In the genomic region with DNA sequence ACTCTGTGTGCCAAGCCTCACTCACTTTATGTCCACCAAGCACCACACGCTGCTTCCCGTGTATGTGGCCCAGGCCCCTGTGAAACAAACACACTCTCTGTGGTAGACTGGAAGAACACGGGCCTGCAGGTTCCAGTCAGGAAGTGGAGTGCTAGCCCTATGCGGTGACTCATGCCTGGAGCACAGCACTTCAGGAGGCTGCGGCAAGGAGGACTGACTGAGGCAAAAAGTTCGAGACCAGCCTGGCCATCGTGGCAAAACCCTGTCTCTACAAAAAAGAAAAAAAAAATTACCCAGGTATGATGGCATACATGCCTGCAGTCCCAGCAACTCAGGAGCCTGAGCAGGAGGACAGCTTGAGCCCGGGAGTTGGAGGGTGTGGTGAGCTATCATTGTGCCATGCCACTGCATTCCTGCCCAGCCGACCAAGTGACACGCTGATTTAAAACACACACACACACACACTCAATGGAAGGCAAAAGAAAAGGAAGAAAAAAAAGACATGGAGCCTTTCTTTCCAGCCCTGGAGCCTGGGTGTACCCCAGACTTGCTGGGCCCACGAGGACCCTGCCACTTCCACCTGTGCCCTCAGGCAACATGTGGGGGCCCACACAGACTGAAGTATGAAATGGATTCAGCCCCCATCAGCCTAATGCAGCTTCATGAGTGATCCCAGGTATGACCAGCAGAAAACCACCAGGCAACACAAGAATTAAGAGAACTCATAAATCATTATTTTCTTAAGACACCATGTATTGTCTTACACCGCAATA, we compare ENCODE assay signal across 1 cellular context.
TF ChIP-seq lines count a peak whose summit lies in the region.

No MANE protein-coding gene starts in this region.

TF ChIP-seq in K562, 482 proteins besides CTCF, POLR2A, EP300 and RAD21 (continued from another document and continues in another):
- no peak for TF ChIP-seq PBX2 (CRISPR knock-in tag; IDR thresholded peaks at IDR 0.05; ENCODE audit: low read depth)
- TF ChIP-seq PBX2 (tag; conservative IDR thresholded peaks at IDR 0.05; ENCODE audit: low read depth), result peak; percentile 35; the same call in 1 of the 2 replicates
- TF ChIP-seq JUND (IDR thresholded peaks at IDR 0.05; ENCODE audit: borderline replicate concordance, low read depth, low read length), result peak; percentile 92
- TF ChIP-seq JUND (tag; IDR thresholded peaks at IDR 0.05; ENCODE audit: borderline replicate concordance, low read depth, low read length), result peak; percentile 85; the same call in 2 of the 3 replicates
- TF ChIP-seq ZNF263 (CRISPR knock-in tag; IDR thresholded peaks at IDR 0.05; ENCODE audit: borderline replicate concordance), result peak; percentile 98
- TF ChIP-seq ERF (CRISPR knock-in tag; IDR thresholded peaks at IDR 0.05), result no peak
- TF ChIP-seq ZNF444 (CRISPR knock-in tag; IDR thresholded peaks at IDR 0.05), result no peak
- peak; percentile 75; the same call in 1 of the 2 replicates for TF ChIP-seq JUN (IDR thresholded peaks at IDR 0.05; ENCODE audit: borderline replicate concordance, low read depth, low read length)
- no peak for TF ChIP-seq JUN (CRISPR knock-in tag; IDR thresholded peaks at IDR 0.05; ENCODE audit: borderline replicate concordance)
- no peak for TF ChIP-seq ZNF586 (CRISPR knock-in tag; conservative IDR thresholded peaks at IDR 0.05)
- TF ChIP-seq FUS (optimal IDR thresholded peaks at IDR 0.05; ENCODE audit: low read depth, low read length), result no peak
- TF ChIP-seq ZNF324 (CRISPR knock-in tag; IDR thresholded peaks at IDR 0.05), result no peak
- no peak for TF ChIP-seq ZNF79 (CRISPR knock-in tag; IDR thresholded peaks at IDR 0.05; ENCODE audit: low read depth)
- no peak for TF ChIP-seq HOMEZ (CRISPR knock-in tag; IDR thresholded peaks at IDR 0.05)
- no peak for TF ChIP-seq DNMT1 (IDR thresholded peaks at IDR 0.05)
- TF ChIP-seq, protein P1, sequence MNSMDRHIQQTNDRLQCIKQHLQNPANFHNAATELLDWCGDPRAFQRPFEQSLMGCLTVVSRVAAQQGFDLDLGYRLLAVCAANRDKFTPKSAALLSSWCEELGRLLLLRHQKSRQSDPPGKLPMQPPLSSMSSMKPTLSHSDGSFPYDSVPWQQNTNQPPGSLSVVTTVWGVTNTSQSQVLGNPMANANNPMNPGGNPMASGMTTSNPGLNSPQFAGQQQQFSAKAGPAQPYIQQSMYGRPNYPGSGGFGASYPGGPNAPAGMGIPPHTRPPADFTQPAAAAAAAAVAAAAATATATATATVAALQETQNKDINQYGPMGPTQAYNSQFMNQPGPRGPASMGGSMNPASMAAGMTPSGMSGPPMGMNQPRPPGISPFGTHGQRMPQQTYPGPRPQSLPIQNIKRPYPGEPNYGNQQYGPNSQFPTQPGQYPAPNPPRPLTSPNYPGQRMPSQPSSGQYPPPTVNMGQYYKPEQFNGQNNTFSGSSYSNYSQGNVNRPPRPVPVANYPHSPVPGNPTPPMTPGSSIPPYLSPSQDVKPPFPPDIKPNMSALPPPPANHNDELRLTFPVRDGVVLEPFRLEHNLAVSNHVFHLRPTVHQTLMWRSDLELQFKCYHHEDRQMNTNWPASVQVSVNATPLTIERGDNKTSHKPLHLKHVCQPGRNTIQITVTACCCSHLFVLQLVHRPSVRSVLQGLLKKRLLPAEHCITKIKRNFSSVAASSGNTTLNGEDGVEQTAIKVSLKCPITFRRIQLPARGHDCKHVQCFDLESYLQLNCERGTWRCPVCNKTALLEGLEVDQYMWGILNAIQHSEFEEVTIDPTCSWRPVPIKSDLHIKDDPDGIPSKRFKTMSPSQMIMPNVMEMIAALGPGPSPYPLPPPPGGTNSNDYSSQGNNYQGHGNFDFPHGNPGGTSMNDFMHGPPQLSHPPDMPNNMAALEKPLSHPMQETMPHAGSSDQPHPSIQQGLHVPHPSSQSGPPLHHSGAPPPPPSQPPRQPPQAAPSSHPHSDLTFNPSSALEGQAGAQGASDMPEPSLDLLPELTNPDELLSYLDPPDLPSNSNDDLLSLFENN (IDR thresholded peaks at IDR 0.05; ENCODE audit: low read depth in 2 of 2, low read length in 2 of 2), result no peak
- TF ChIP-seq CEBPG (CRISPR knock-in tag; IDR thresholded peaks at IDR 0.05), result no peak
- TF ChIP-seq CEBPG (tag; conservative IDR thresholded peaks at IDR 0.05 in 1 of 2, IDR thresholded peaks at IDR 0.05 in 1 of 2), result no peak
- TF ChIP-seq, protein P2, sequence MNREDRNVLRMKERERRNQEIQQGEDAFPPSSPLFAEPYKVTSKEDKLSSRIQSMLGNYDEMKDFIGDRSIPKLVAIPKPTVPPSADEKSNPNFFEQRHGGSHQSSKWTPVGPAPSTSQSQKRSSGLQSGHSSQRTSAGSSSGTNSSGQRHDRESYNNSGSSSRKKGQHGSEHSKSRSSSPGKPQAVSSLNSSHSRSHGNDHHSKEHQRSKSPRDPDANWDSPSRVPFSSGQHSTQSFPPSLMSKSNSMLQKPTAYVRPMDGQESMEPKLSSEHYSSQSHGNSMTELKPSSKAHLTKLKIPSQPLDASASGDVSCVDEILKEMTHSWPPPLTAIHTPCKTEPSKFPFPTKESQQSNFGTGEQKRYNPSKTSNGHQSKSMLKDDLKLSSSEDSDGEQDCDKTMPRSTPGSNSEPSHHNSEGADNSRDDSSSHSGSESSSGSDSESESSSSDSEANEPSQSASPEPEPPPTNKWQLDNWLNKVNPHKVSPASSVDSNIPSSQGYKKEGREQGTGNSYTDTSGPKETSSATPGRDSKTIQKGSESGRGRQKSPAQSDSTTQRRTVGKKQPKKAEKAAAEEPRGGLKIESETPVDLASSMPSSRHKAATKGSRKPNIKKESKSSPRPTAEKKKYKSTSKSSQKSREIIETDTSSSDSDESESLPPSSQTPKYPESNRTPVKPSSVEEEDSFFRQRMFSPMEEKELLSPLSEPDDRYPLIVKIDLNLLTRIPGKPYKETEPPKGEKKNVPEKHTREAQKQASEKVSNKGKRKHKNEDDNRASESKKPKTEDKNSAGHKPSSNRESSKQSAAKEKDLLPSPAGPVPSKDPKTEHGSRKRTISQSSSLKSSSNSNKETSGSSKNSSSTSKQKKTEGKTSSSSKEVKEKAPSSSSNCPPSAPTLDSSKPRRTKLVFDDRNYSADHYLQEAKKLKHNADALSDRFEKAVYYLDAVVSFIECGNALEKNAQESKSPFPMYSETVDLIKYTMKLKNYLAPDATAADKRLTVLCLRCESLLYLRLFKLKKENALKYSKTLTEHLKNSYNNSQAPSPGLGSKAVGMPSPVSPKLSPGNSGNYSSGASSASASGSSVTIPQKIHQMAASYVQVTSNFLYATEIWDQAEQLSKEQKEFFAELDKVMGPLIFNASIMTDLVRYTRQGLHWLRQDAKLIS (CRISPR knock-in tag; IDR thresholded peaks at IDR 0.05), result no peak
- TF ChIP-seq SNIP1 (IDR thresholded peaks at IDR 0.05; ENCODE audit: low read depth), result no peak
- peak; percentile 38; the same call in 1 of the 2 replicates for TF ChIP-seq TFAP4 (CRISPR knock-in tag; IDR thresholded peaks at IDR 0.05; ENCODE audit: borderline replicate concordance)
- no peak for TF ChIP-seq RB1 (IDR thresholded peaks at IDR 0.05; ENCODE audit: low read depth)
- TF ChIP-seq ARID1B (IDR thresholded peaks at IDR 0.05), result no peak; the same call in 1 of the 2 replicates
- no peak for TF ChIP-seq PHTF2 (CRISPR knock-in tag; IDR thresholded peaks at IDR 0.05)
- TF ChIP-seq NCOR1 (IDR thresholded peaks at IDR 0.05), result no peak
- TF ChIP-seq ZNF75A (CRISPR knock-in tag; IDR thresholded peaks at IDR 0.05), result no peak
- TF ChIP-seq, protein P3, sequence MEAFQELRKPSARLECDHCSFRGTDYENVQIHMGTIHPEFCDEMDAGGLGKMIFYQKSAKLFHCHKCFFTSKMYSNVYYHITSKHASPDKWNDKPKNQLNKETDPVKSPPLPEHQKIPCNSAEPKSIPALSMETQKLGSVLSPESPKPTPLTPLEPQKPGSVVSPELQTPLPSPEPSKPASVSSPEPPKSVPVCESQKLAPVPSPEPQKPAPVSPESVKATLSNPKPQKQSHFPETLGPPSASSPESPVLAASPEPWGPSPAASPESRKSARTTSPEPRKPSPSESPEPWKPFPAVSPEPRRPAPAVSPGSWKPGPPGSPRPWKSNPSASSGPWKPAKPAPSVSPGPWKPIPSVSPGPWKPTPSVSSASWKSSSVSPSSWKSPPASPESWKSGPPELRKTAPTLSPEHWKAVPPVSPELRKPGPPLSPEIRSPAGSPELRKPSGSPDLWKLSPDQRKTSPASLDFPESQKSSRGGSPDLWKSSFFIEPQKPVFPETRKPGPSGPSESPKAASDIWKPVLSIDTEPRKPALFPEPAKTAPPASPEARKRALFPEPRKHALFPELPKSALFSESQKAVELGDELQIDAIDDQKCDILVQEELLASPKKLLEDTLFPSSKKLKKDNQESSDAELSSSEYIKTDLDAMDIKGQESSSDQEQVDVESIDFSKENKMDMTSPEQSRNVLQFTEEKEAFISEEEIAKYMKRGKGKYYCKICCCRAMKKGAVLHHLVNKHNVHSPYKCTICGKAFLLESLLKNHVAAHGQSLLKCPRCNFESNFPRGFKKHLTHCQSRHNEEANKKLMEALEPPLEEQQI (IDR thresholded peaks at IDR 0.05), result no peak
- TF ChIP-seq ATF3 (IDR thresholded peaks at IDR 0.05), result peak; percentile 79
- no peak for TF ChIP-seq ATF3 (CRISPR knock-in tag; conservative IDR thresholded peaks at IDR 0.05)
- no peak for TF ChIP-seq ZNF24 (IDR thresholded peaks at IDR 0.05)
- TF ChIP-seq TOE1 (IDR thresholded peaks at IDR 0.05; ENCODE audit: borderline replicate concordance), result no peak
- no peak for TF ChIP-seq TOE1 (CRISPR knock-in tag; IDR thresholded peaks at IDR 0.05; ENCODE audit: borderline replicate concordance, low read depth)
- TF ChIP-seq, protein P4, sequence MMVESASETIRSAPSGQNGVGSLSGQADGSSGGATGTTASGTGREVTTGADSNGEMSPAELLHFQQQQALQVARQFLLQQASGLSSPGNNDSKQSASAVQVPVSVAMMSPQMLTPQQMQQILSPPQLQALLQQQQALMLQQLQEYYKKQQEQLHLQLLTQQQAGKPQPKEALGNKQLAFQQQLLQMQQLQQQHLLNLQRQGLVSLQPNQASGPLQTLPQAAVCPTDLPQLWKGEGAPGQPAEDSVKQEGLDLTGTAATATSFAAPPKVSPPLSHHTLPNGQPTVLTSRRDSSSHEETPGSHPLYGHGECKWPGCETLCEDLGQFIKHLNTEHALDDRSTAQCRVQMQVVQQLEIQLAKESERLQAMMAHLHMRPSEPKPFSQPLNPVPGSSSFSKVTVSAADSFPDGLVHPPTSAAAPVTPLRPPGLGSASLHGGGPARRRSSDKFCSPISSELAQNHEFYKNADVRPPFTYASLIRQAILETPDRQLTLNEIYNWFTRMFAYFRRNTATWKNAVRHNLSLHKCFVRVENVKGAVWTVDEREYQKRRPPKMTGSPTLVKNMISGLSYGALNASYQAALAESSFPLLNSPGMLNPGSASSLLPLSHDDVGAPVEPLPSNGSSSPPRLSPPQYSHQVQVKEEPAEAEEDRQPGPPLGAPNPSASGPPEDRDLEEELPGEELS (CRISPR knock-in tag; IDR thresholded peaks at IDR 0.05; ENCODE audit: borderline replicate concordance), result no peak
- TF ChIP-seq ZNF561 (CRISPR knock-in tag; conservative IDR thresholded peaks at IDR 0.05), result no peak
- TF ChIP-seq LEF1 (IDR thresholded peaks at IDR 0.05), result no peak
- TF ChIP-seq MCM2 (IDR thresholded peaks at IDR 0.05; ENCODE audit: low read depth), result no peak
- TF ChIP-seq RBM22 (IDR thresholded peaks at IDR 0.05; ENCODE audit: low read depth, low read length, poor library complexity, severe bottlenecking), result peak; percentile 55
- TF ChIP-seq MEIS2 (IDR thresholded peaks at IDR 0.05; ENCODE audit: partially characterized antibody), result peak; percentile 25
- TF ChIP-seq CCAR2 (IDR thresholded peaks at IDR 0.05; ENCODE audit: low read depth, low read length), result no peak
